In the genomic region with DNA sequence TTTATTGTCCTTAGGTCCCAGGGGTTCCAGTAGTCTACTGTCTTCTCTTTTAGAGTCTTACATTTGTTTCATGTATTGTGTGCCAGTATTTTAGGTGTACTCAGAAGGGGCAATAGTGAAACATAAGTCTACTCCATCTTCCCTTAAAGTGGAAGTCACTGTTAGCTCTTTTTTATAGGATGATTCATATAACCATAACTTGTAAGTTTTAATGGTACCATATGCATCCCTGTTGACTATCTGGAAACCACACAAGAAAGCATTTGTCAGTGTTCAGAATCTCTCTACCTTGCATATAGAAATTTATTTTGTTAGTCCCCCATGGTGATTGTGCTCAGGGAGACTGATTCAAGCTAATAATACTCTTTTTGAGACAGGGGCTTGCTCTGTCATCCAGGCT, we compare ENCODE assay signal across 23 cellular contexts.
"Had no signal": no experiment of that assay in that cellular context is flagged by ENCODE, and none has a peak within 500 bp of the region (broad histone marks: within the 10 kb centered on the region; RNA-seq: fewer than 3 reads in every experiment).

No MANE protein-coding gene starts in this region.

- ATAC-seq: gastrocnemius medialis, heart right ventricle, left lobe of liver, mucosa of descending colon, natural killer cell had no signal

- H3K9me3 Mint-ChIP-seq: natural killer cell had no signal

- H3K27ac ChIP-seq: gastrocnemius medialis, heart right ventricle, neural progenitor cell, ovary, right atrium auricular region, sigmoid colon, skin epidermis, tibial artery, upper lobe of left lung, uterus had no signal

- H3K27ac Mint-ChIP-seq: endodermal cell, natural killer cell, neural progenitor cell had no signal

- H3K27me3 ChIP-seq: gastrocnemius medialis, heart right ventricle, neural progenitor cell, ovary, right atrium auricular region, sigmoid colon, tibial artery, upper lobe of left lung, uterus had no signal

- H3K9me3 ChIP-seq: gastrocnemius medialis, mucosa of descending colon, ovary, right atrium auricular region, tibial artery, upper lobe of left lung, uterus had no signal

- H3K36me3 Mint-ChIP-seq: natural killer cell had no signal

- H3K9ac ChIP-seq: neural progenitor cell had no signal

- H3K4me2 ChIP-seq: neural progenitor cell had no signal

- DNase-seq: effector CD4-positive, alpha-beta T cell; endodermal cell; erythroblast; gastrocnemius medialis; heart right ventricle; hypothalamus; islet precursor cell; mammary epithelial cell; mucosa of descending colon; natural killer cell; nucleus accumbens; ovary; sigmoid colon; stimulated activated CD4-positive, alpha-beta T cell treated with anti-CD3 and anti-CD28 coated beads, Interleukin-2, amount 100 ng/mL, for 24 hours; stimulated activated CD4-positive, alpha-beta T cell treated with anti-CD3 and anti-CD28 coated beads, Interleukin-4, amount 100 ng/mL, for 4 hours; stimulated activated naive CD4-positive, alpha-beta T cell; tibial artery; upper lobe of left lung; uterus had no signal

- H3K4me3 Mint-ChIP-seq: endodermal cell, natural killer cell, neural progenitor cell had no signal

- H3K36me3 ChIP-seq: gastrocnemius medialis, heart right ventricle, neural progenitor cell, ovary, right atrium auricular region, sigmoid colon, tibial artery, upper lobe of left lung, uterus had no signal

- H2AFZ ChIP-seq: neural progenitor cell had no signal

- H3K4me3 ChIP-seq: gastrocnemius medialis, heart right ventricle, mucosa of descending colon, neural progenitor cell, ovary, right atrium auricular region, sigmoid colon, skin epidermis, tibial artery, upper lobe of left lung, uterus had no signal

- H3K4me1 ChIP-seq: right atrium auricular region, sigmoid colon, upper lobe of left lung had no signal
